8 cellular contexts compared by ENCODE assay signal in genomic region chr14:80955434-80955939, GRCh38. TPM values are rescaled to one million over a fixed set of nuclear protein-coding genes. Genes with fewer than 3 reads are reported as not detected.
A peak's percentile ranks its signal among the peaks of the same experiment; 100 is the strongest.
DNase-seq lines count a peak whose midpoint lies in the region; ATAC-seq lines count a peak whose summit lies in the region.

TSS of gene TSHR (plus strand) at chr14:80955621. CDS start at chr14:80955681, 60 bp downstream.

- peak within 1 kb of the TSS; percentile 60 to 79 (median 69) for H3K9ac ChIP-seq in skeletal muscle tissue (ENCODE audit: low read depth in 1 of 3, low read length in 3 of 3)

- DNase-seq in NCI-H82 (lab: John Stamatoyannopoulos, UW) (peak; percentile 70), NCI-H82 treated with DMSO at 0.1 percent for 48 hours (lab: John Stamatoyannopoulos, UW; ENCODE audit: unreplicated experiment) (no peak), OCI-M2 (lab: John Stamatoyannopoulos, UW; ENCODE audit: unreplicated experiment) (no peak), ACHN (no peak)

- no peaks in the 10 kb centered on the region for H3K27me3 Mint-ChIP-seq in activated naive CD4-positive, alpha-beta T cell treated with anti-CD3 and anti-CD28 coated beads, Interleukin-2, amount 50 U/mL, for 24 hours

- no peaks in the 10 kb centered on the region for H3K36me3 Mint-ChIP-seq in activated naive CD4-positive, alpha-beta T cell treated with anti-CD3 and anti-CD28 coated beads, Interleukin-2, amount 50 U/mL, for 24 hours

- no peaks in the 10 kb centered on the region for H3K36me3 ChIP-seq in skeletal muscle tissue (ENCODE audit: control insufficient read depth in 3 of 3, insufficient read depth in 3 of 3, low read length in 3 of 3)

- peak within 1 kb of the TSS; percentile 70 for H3K27ac Mint-ChIP-seq in activated naive CD4-positive, alpha-beta T cell treated with anti-CD3 and anti-CD28 coated beads, Interleukin-2, amount 50 U/mL, for 24 hours

- H3K4me3 ChIP-seq in iPS-11a (ENCODE audit: low read depth, low read length) (peak within 1 kb of the TSS; percentile 51), skeletal muscle tissue (ENCODE audit: low read length in 3 of 3) (peak within 1 kb of the TSS; percentile 77 to 82 (median 81))

- H3K4me3 Mint-ChIP-seq in activated naive CD4-positive, alpha-beta T cell treated with anti-CD3 and anti-CD28 coated beads, Interleukin-2, amount 50 U/mL, for 24 hours = peak within 1 kb of the TSS; percentile 89

- H3K4me1 Mint-ChIP-seq in activated naive CD4-positive, alpha-beta T cell treated with anti-CD3 and anti-CD28 coated beads, Interleukin-2, amount 50 U/mL, for 24 hours = peaks cover 52% of the 10 kb centered on the region

- H3K9me3 Mint-ChIP-seq in activated naive CD4-positive, alpha-beta T cell treated with anti-CD3 and anti-CD28 coated beads, Interleukin-2, amount 50 U/mL, for 24 hours = no peaks in the 10 kb centered on the region

- ATAC-seq in HG03439 (IDR thresholded peaks at IDR 0.05; ENCODE audit: unreplicated experiment) = no peak

- peaks cover 8 to 9% (median 8%) of the 10 kb centered on the region in 3 donors for H3K4me1 ChIP-seq in skeletal muscle tissue (ENCODE audit: control insufficient read depth in 3 of 3, insufficient read depth in 3 of 3, low read length in 3 of 3)

- no peak within 1 kb of the TSS for H3K27ac ChIP-seq in skeletal muscle tissue (ENCODE audit: low read depth, low read length)

- in situ Hi-C loops in ACHN (cut with HindIII; ENCODE audit: low pct_ligation_motif_present, low pct_unique_long_range_greater_than_20kb, low sequenced_read_pairs) = no loop called here

- no peaks in the 10 kb centered on the region for H3K9me3 ChIP-seq in skeletal muscle tissue (ENCODE audit: control insufficient read depth in 3 of 3, low read length in 3 of 3)

- peaks cover 0 to 4% (median 0%) of the 10 kb centered on the region in 3 donors for H3K27me3 ChIP-seq in skeletal muscle tissue (ENCODE audit: control insufficient read depth in 3 of 3, insufficient read depth in 3 of 3, low read length in 3 of 3)

RNA-seq across cellular contexts. Expression of gene TSHR, which starts in this region (rescaled TPM):
- total RNA-seq in skeletal muscle tissue = under 0.01 TPM
